10 cellular contexts compared by ENCODE assay signal in the genomic region with DNA sequence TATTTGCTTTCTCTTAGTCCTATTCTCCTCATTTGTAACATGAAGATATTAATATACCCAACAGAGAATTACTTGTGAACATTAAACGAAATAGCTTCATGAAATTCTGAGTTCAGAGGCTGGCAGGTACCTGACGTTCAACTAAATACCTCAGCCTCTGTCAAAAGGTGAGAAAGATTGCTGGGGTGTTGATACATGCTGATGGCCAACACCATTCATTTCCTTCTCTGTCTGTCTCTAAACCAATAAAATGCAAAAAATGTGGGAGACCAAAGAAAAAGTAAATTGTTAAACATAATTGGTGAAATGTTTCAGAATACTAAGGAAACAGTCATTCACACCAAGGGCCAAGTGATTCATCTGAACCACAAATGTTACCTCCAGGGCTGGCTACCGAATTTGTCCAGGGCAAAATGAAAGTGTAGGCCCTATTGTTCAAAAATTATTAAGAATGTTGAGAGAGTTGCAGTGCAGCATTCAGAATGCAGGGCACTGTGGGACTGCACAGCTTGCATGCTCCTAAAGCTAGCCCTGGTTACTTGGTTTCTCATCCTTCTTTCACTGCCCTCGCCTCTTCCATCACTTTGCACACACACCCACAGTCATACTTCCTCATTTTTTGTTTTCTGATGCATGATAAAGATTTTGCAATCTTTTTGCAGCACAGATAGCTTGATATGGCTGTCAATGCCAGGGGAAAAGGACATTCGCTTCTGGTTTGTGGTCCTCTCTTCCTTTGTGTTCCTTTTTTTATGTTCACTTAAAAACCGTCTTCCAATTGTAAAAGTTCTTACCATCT.
A peak's percentile ranks its signal among the peaks of the same experiment; 100 is the strongest.
DNase-seq lines count a peak whose midpoint lies in the region; ATAC-seq, FAIRE-seq and TF ChIP-seq lines count a peak whose summit lies in the region.
"Had no signal": no experiment of that assay in that cellular context is flagged by ENCODE, and none has a peak within 500 bp of the region (broad histone marks: within the 10 kb centered on the region; RNA-seq: fewer than 3 reads in every experiment).

No MANE protein-coding gene starts in this region.

- no peaks in the 10 kb centered on the region for H3K9me3 ChIP-seq in mammary epithelial cell (replicated peaks; ENCODE audit: insufficient read depth, low read length)

- H3K9ac ChIP-seq in mammary epithelial cell (ENCODE audit: insufficient read depth, low read length): no peak overlapping the region

- peaks cover 4% of the 10 kb centered on the region for H3K4me1 ChIP-seq in mammary epithelial cell (ENCODE audit: insufficient read depth, low read length)

- H3K4me3 Mint-ChIP-seq in immature natural killer cell: no peak overlapping the region
- H3K4me3 Mint-ChIP-seq: central memory CD8-positive, alpha-beta T cell had no signal

- H3K4me1 Mint-ChIP-seq in immature natural killer cell: peaks cover 2 to 15% of the 10 kb centered on the region in 2 donors
- H3K4me1 Mint-ChIP-seq: central memory CD8-positive, alpha-beta T cell had no signal

- in situ Hi-C loops in mammary epithelial cell (cut with MboI; ENCODE audit: low sequenced_read_pairs in 2 of 2): no loop called here

- WGBS in mammary epithelial cell (ENCODE audit: low coverage, missing lambda C conversion rate): 57% methylated on average over 6 of the region's 6 CpGs

- no peaks in the 10 kb centered on the region for H3K79me2 ChIP-seq in mammary epithelial cell (ENCODE audit: insufficient read depth, low read length)

- peak overlapping the region; percentile 5 for H3K4me2 ChIP-seq in mammary epithelial cell (ENCODE audit: insufficient read depth, low read depth, low read length)

- no peak for TF ChIP-seq POLR2A in H54 (IDR thresholded peaks at IDR 0.05; ENCODE audit: low read depth, low read length)

- TF ChIP-seq CTCF in mammary epithelial cell (conservative IDR thresholded peaks at IDR 0.05 in 1 of 2, IDR thresholded peaks at IDR 0.05 in 1 of 2; ENCODE audit: extremely low read depth in 1 of 2, insufficient read depth in 1 of 2, low read depth in 1 of 2, low read length in 2 of 2): no peak

- intact Hi-C loops in mammary epithelial cell (cut with micrococcal nuclease): no loop called here

- ATAC-seq in GM21515 (IDR thresholded peaks at IDR 0.05; ENCODE audit: unreplicated experiment) (no peak), HG03196 (IDR thresholded peaks at IDR 0.05; ENCODE audit: unreplicated experiment) (no peak), GM19328 (IDR thresholded peaks at IDR 0.05; ENCODE audit: unreplicated experiment) (no peak)

- CTCF ChIA-PET in mammary epithelial cell (lab: Charles Lee; ENCODE audit: low non-redundant PET): no interaction called here

- H3K27me3 ChIP-seq in mammary epithelial cell (ENCODE audit: insufficient read depth, low read length): peaks cover 31% of the 10 kb centered on the region

- H2AFZ ChIP-seq in mammary epithelial cell (ENCODE audit: low read depth, low read length): no peak overlapping the region

- dilution Hi-C loops in mammary epithelial cell (cut with HindIII; ENCODE audit: low sequenced_read_pairs): no loop called here

- H3K27ac ChIP-seq in mammary epithelial cell (ENCODE audit: insufficient read depth, low read depth, low read length): no peak overlapping the region

- H3K27me3 Mint-ChIP-seq in immature natural killer cell (ENCODE audit: low read depth in 3 of 3): peaks cover 0 to 2% (median 0%) of the 10 kb centered on the region in 3 donors

- no peaks in the 10 kb centered on the region for H3K9me3 Mint-ChIP-seq in immature natural killer cell
- H3K9me3 Mint-ChIP-seq: central memory CD8-positive, alpha-beta T cell had no signal

- no peak overlapping the region for H3K27ac Mint-ChIP-seq in immature natural killer cell

- H4K20me1 ChIP-seq in mammary epithelial cell (ENCODE audit: insufficient read depth, low read length): no peaks in the 10 kb centered on the region

- no peaks in the 10 kb centered on the region for H3K36me3 Mint-ChIP-seq in immature natural killer cell

- peak; percentile 76 for FAIRE-seq in H54 (lab: Jason Lieb, UNC)
- FAIRE-seq: frontal cortex had no signal

- DNase-seq in H54 (ENCODE audit: insufficient read length, low spot score) (peak; percentile 7), NCI-H226 (peak; percentile 66), mammary epithelial cell (peak; percentile 68), immature natural killer cell (no peak)
- DNase-seq: NCI-H1694 had no signal

- H3K4me3 ChIP-seq in mammary epithelial cell (replicated peaks in 1 of 3; ENCODE audit: insufficient read depth in 1 of 3, low read depth in 2 of 3, low read length in 3 of 3): no peak overlapping the region

- BruUV-seq in mammary epithelial cell (replicated peaks; lab: Mats Ljungman, UMichigan): no TSS peak

- H3K36me3 ChIP-seq in mammary epithelial cell (ENCODE audit: insufficient read depth, low read length): no peaks in the 10 kb centered on the region

Comparison
In these comparisons a context has a peak if more than half of its experiments do, and no peak if none do; other contexts are left out.
1. DNase-seq: peak in H54 (single experiment), NCI-H226 (single experiment) and mammary epithelial cell (single experiment); none in immature natural killer cell (0 of 3).